Comparison of ENCODE assay signal across 10 cellular contexts in the genomic region with DNA sequence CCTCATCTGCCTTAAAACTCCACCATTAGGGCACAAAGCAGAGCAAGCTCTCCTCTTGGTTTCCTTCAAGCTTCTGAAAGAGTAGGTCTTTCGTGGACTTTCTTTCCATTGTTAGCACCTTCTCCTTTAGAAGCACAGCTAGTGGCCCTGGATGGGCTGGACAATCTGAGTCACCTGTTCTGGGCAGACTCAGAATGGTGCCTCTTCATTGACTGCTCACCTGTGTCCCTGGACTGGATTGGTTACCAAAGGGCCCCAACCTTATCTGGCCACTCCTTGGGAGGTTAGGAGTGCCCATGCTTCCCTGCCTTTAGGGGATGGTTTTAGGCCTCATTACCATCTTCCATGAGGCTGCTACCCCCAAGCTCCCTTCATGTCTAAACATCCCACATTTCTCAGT. TPM values are rescaled to one million over a fixed set of nuclear protein-coding genes. Genes with fewer than 3 reads are reported as not detected.
"Had no signal": no experiment of that assay in that cellular context is flagged by ENCODE, and none has a peak within 500 bp of the region (broad histone marks: within the 10 kb centered on the region; RNA-seq: fewer than 3 reads in every experiment).

No MANE protein-coding gene starts in this region.

- H3K9me3 ChIP-seq: HAP-1 had no signal

- ATAC-seq: HCT116 had no signal

- H2AFZ ChIP-seq: GM23248 had no signal

- H3K36me3 ChIP-seq: HAP-1 had no signal

- H3K4me1 ChIP-seq: HAP-1 had no signal

- H3K27ac ChIP-seq: GM23248 had no signal

- H3K9ac ChIP-seq: GM23248 had no signal

- DNase-seq: GM23248, GOT3, H7, HFFc6, KBM-7 had no signal

- H3K4me3 ChIP-seq: GM23248, HAP-1 had no signal

RNA-seq across cellular contexts. Expression of gene TMEM174, which starts 23.2 kb away (rescaled TPM):
- total RNA-seq: GM23248, H4, H7, HFFc6, HT-29 had no signal
- polyA plus RNA-seq: GM23248, IgD-negative memory B cell had no signal
